ENCODE assay signal across 8 cellular contexts in the genomic region with DNA sequence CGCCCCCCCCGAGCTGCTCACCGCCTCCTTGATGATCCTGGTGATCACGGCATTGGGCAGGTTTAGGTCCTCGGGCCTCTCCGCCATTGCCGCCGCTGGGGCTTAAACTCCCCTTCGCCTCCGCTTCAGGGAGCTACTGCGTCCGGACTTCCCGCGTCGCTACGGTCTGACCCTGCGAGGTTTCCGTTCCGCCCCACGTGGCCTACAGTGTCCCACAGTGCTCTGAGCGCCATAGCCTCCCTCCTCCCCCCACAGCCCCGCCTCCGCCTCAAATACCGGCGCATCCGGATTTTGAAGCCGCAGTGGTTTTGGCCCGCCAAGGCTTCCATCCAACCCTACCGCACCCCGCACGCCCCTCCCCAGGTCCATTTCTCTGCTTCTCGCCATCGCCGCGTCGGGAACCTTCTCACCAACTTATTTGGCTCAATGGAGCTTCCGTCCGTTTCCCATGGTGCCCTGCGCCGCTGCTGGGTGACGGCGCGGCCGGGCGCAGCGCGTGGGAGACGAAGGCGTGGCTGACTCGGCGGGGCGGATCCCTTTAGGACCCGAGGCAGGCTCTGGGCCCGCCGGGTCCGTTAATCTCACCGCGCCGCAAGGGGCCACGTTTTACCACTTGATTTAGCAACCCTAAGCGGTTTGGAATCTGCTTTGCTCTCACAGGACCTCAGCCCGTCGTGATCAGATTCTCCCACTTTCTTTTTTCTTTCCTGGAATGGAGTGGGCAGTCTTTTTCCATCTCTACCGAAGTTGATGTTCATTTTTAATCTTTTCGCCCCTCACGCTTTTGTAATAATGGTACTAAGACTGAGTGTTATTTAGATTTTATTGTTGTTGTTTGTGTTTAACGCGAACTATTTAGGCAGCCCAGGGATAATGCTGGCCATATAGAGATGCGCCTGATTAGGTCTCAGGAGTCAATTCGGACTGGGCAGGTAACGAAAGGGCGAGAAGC. TPM values are rescaled to one million over a fixed set of nuclear protein-coding genes. Genes with fewer than 3 reads are reported as not detected.
DNase-seq lines count a peak whose midpoint lies in the region; ATAC-seq and TF ChIP-seq lines count a peak whose summit lies in the region.

Gene C9orf43, plus strand, starts transcription at position 541 of the 952 bp plus-strand sequence. CDS start 2,747 bp downstream, outside the sequence.
Gene POLE3, minus strand, starts transcription at position 469 of the 952 bp plus-strand sequence. Its CDS starts 382 bp downstream, at position 87.

- DNase-seq in NCI-H146 treated with DMSO at 0.1 percent for 48 hours (lab: John Stamatoyannopoulos, UW; ENCODE audit: unreplicated experiment) (peak; percentile 79), T-helper 1 cell (peak; percentile 85 to 97 (median 90)), amygdala (lab: John Stamatoyannopoulos, UW) (peak; percentile 60 to 99 (median 94)), left ventricle myocardium superior (peak; percentile 98), prostate gland (ENCODE audit: low spot score) (peak; percentile 91)

- H3K27me3 ChIP-seq in prostate gland (replicated peaks; ENCODE audit: insufficient read depth): no peaks in the 10 kb centered on the region

- ATAC-seq in HG02884 (IDR thresholded peaks at IDR 0.05; ENCODE audit: unreplicated experiment): peak; percentile 87
- ATAC-seq in left ventricle myocardium superior: peak; percentile 98

- WGBS in prostate gland: under 1% methylated on average over 72 of the region's 72 CpGs
- under 1% methylated on average over 72 of the region's 72 CpGs for WGBS in urinary bladder

- H3K4me1 ChIP-seq in prostate gland (replicated peaks) (peaks cover 3% of the 10 kb centered on the region), urinary bladder (ENCODE audit: insufficient read depth) (no peaks in the 10 kb centered on the region)

- TF ChIP-seq CTCF in prostate gland (IDR thresholded peaks at IDR 0.05): peak in 1 of 4 experiments; percentile 13

- TF ChIP-seq POLR2A in GM15510 (IDR thresholded peaks at IDR 0.05; ENCODE audit: borderline replicate concordance, extremely low read depth, insufficient read length) (peak; percentile 76), prostate gland (IDR thresholded peaks at IDR 0.05) (peak; percentile 56)

- H3K36me3 ChIP-seq in prostate gland: no peaks in the 10 kb centered on the region
- no peaks in the 10 kb centered on the region for H3K36me3 ChIP-seq in urinary bladder (ENCODE audit: insufficient read depth)

- H3K9me3 ChIP-seq in prostate gland: no peaks in the 10 kb centered on the region

- intact Hi-C loops in left ventricle myocardium superior (cut with micrococcal nuclease): no loop called here
- intact Hi-C loops in prostate gland (cut with DNase I): no loop called here

- H3K27ac ChIP-seq in prostate gland: peak within 1 kb of the TSS; percentile 96 to 98
- H3K27ac ChIP-seq in urinary bladder (ENCODE audit: low read depth): peak within 1 kb of the TSS; percentile 95

- peak within 1 kb of the TSS; percentile 74 to 83 for H3K4me3 ChIP-seq in prostate gland
- H3K4me3 ChIP-seq in urinary bladder (ENCODE audit: low read depth, low read length): peak within 1 kb of the TSS; percentile 79

RNA-seq across cellular contexts. Expression of gene C9orf43, which starts in this region (rescaled TPM):
- total RNA-seq in left ventricle myocardium superior: 0.12 TPM
- total RNA-seq in prostate gland: 10 to 100 TPM in 1 of 2 donors, 1 to 10 TPM in 1; 3.7 to 11.0 TPM
- 0.74 TPM for total RNA-seq in urinary bladder
- polyA plus RNA-seq in urinary bladder: 0.14 TPM

RNA-seq across cellular contexts. Expression of gene POLE3, which starts in this region (rescaled TPM):
- 25.1 TPM for total RNA-seq in left ventricle myocardium superior
- 10 to 100 TPM; 42.7 to 61.9 TPM for total RNA-seq in prostate gland
- total RNA-seq in urinary bladder: 34.8 TPM
- polyA plus RNA-seq in urinary bladder: 50.4 TPM

Comparison
In these comparisons a context has a peak if more than half of its experiments do, and no peak if none do; other contexts are left out.
1. Peak in every context shown above with its lines: DNase-seq, ATAC-seq, H3K4me3 ChIP-seq and H3K27ac ChIP-seq.